In genomic region chr18:56770873-56771272, GRCh38 we compare ENCODE assay signal across 24 cellular contexts.
"Had no signal": no experiment of that assay in that cellular context is flagged by ENCODE, and none has a peak within 500 bp of the region (broad histone marks: within the 10 kb centered on the region; RNA-seq: fewer than 3 reads in every experiment).

No MANE protein-coding gene starts in this region.

- H3K4me1 Mint-ChIP-seq: activated naive CD8-positive, alpha-beta T cell treated with anti-CD3 and anti-CD28 coated beads for 36 hours; memory B cell; stimulated activated effector memory CD8-positive, alpha-beta T cell treated with anti-CD3 and anti-CD28 coated beads, Interleukin-12 subunit alpha, Interleukin-12 subunit beta, amount 100 ng/mL, for 72 hours had no signal

- H3K27ac Mint-ChIP-seq: activated naive CD8-positive, alpha-beta T cell treated with anti-CD3 and anti-CD28 coated beads for 36 hours; activated T-helper 1 cell treated with anti-CD3 and anti-CD28 coated beads, Interleukin-12 subunit alpha, Interleukin-12 subunit beta, Interleukin-2, Interleukin-4 antibody, amounts not matched to agents 30 ng/mL and 10 ng/mL and 1 ng/mL, durations not matched to agents 14 hours and 24 hours and 36 hours; effector memory CD8-positive, alpha-beta T cell; memory B cell; stimulated activated effector memory CD8-positive, alpha-beta T cell treated with anti-CD3 and anti-CD28 coated beads, Interleukin-12 subunit alpha, Interleukin-12 subunit beta, amount 100 ng/mL, for 72 hours had no signal

- H3K36me3 ChIP-seq: brain microvascular endothelial cell had no signal

- FAIRE-seq: urothelium cell line had no signal

- DNase-seq: activated CD4-positive, alpha-beta T cell treated with anti-CD3 and anti-CD28 coated beads, Interleukin-2, amount 50 U/mL, for 1 hour; activated CD8-positive, alpha-beta memory T cell treated with anti-CD3 and anti-CD28 coated beads for 24 hours; activated naive CD8-positive, alpha-beta T cell treated with anti-CD3 and anti-CD28 coated beads for 36 hours; anterior cingulate cortex; brain microvascular endothelial cell; cerebellar nuclear complex; dermis blood vessel endothelial cell; effector memory CD8-positive, alpha-beta T cell; glutamatergic neuron; hypothalamus; kidney glomerular epithelial cell; left ventricle myocardium superior; naive thymus-derived CD8-positive, alpha-beta T cell; sigmoid colon; stimulated activated CD4-positive, alpha-beta T cell treated with anti-CD3 and anti-CD28 coated beads, Interleukin-12 subunit alpha, Interleukin-12 subunit beta, amount 100 ng/mL, for 4 hours; stimulated activated CD4-positive, alpha-beta T cell treated with anti-CD3 and anti-CD28 coated beads, Interleukin-2, amount 100 ng/mL, for 24 hours; T1000 had no signal

- H3K27me3 Mint-ChIP-seq: activated naive CD8-positive, alpha-beta T cell treated with anti-CD3 and anti-CD28 coated beads for 36 hours; effector memory CD8-positive, alpha-beta T cell; memory B cell; naive thymus-derived CD8-positive, alpha-beta T cell had no signal

- H3K4me3 Mint-ChIP-seq: activated naive CD8-positive, alpha-beta T cell treated with anti-CD3 and anti-CD28 coated beads for 36 hours; activated T-helper 1 cell treated with anti-CD3 and anti-CD28 coated beads, Interleukin-12 subunit alpha, Interleukin-12 subunit beta, Interleukin-2, Interleukin-4 antibody, amounts not matched to agents 30 ng/mL and 10 ng/mL and 1 ng/mL, durations not matched to agents 14 hours and 24 hours and 36 hours; effector memory CD8-positive, alpha-beta T cell; memory B cell; naive thymus-derived CD8-positive, alpha-beta T cell; stimulated activated effector memory CD8-positive, alpha-beta T cell treated with anti-CD3 and anti-CD28 coated beads, Interleukin-12 subunit alpha, Interleukin-12 subunit beta, amount 100 ng/mL, for 72 hours had no signal

- H3K9me3 ChIP-seq: sigmoid colon had no signal

- H3K4me3 ChIP-seq: sigmoid colon had no signal

- H3K4me1 ChIP-seq: parathyroid adenoma, sigmoid colon had no signal

- ATAC-seq: activated CD4-positive, CD25-positive, alpha-beta regulatory T cell treated with anti-CD3 and anti-CD28 coated beads, Interleukin-2, amount 50 U/mL, for 24 hours; effector memory CD8-positive, alpha-beta T cell; left ventricle myocardium superior; naive thymus-derived CD8-positive, alpha-beta T cell; stimulated activated effector memory CD8-positive, alpha-beta T cell treated with anti-CD3 and anti-CD28 coated beads, Interleukin-12 subunit alpha, Interleukin-12 subunit beta, amount 100 ng/mL, for 72 hours had no signal

- H3K9me3 Mint-ChIP-seq: activated naive CD8-positive, alpha-beta T cell treated with anti-CD3 and anti-CD28 coated beads for 36 hours; activated T-helper 1 cell treated with anti-CD3 and anti-CD28 coated beads, Interleukin-12 subunit alpha, Interleukin-12 subunit beta, Interleukin-2, Interleukin-4 antibody, amounts not matched to agents 30 ng/mL and 10 ng/mL and 1 ng/mL, durations not matched to agents 14 hours and 24 hours and 36 hours; effector memory CD8-positive, alpha-beta T cell; memory B cell; naive thymus-derived CD8-positive, alpha-beta T cell; stimulated activated effector memory CD8-positive, alpha-beta T cell treated with anti-CD3 and anti-CD28 coated beads, Interleukin-12 subunit alpha, Interleukin-12 subunit beta, amount 100 ng/mL, for 72 hours had no signal

- H3K27me3 ChIP-seq: brain microvascular endothelial cell, sigmoid colon had no signal

- H3K27ac ChIP-seq: brain microvascular endothelial cell, epithelial cell of prostate, parathyroid adenoma, sigmoid colon had no signal
